Comparison of ENCODE assay signal across 9 cellular contexts in genomic region chrX:132612990-132613564, GRCh38.
DNase-seq lines count a peak whose midpoint lies in the region; ATAC-seq and TF ChIP-seq lines count a peak whose summit lies in the region.
"Had no signal": no experiment of that assay in that cellular context is flagged by ENCODE, and none has a peak within 500 bp of the region (broad histone marks: within the 10 kb centered on the region; RNA-seq: fewer than 3 reads in every experiment).

No MANE protein-coding gene starts in this region.

- H3K4me2 ChIP-seq in SK-N-SH = no peak overlapping the region

- H3K4me3 Mint-ChIP-seq in immature natural killer cell = no peak overlapping the region
- H3K4me3 Mint-ChIP-seq: activated naive CD4-positive, alpha-beta T cell treated with anti-CD3 and anti-CD28 coated beads, Interleukin-2, amount 50 U/mL, for 24 hours had no signal

- peak; percentile 80 for TF ChIP-seq RAD21 in SK-N-SH (IDR thresholded peaks at IDR 0.05; ENCODE audit: low read length)

- CTCF ChIA-PET in SK-N-SH (lab: Yijun Ruan, JAX) = interaction anchor here (0.6 to 4.0 kb wide), 18 partner anchors 9 to 772 kb away, joined by 3 to 40 read pairs (median 4); partner anchors contain the start of genes MBNL3 and RAP2C

- H3K9ac ChIP-seq in SK-N-SH = no peak overlapping the region

- TF ChIP-seq EP300 in SK-N-SH (IDR thresholded peaks at IDR 0.05; ENCODE audit: borderline replicate concordance in 1 of 2, low read depth in 1 of 2, low read length in 1 of 2) = no peak

- H3K4me3 ChIP-seq in SK-N-SH (ENCODE audit: low read depth in 2 of 2, low read length in 1 of 2) = no peak overlapping the region

- H3K9me2 ChIP-seq in SK-N-SH = no peaks in the 10 kb centered on the region

- TF ChIP-seq CTCF in SK-N-SH (IDR thresholded peaks at IDR 0.05) = peak; percentile 68

- H3F3A ChIP-seq in SK-N-SH (replicated peaks; ENCODE audit: insufficient read depth) = no peaks in the 10 kb centered on the region

- H3K36me3 ChIP-seq in SK-N-SH (replicated peaks in 1 of 2; ENCODE audit: control insufficient read depth in 1 of 2, insufficient read depth in 2 of 2, low read length in 1 of 2) = no peaks in the 10 kb centered on the region

- H3K9me3 ChIP-seq in SK-N-SH = no peaks in the 10 kb centered on the region

- ATAC-seq in HG02852 (IDR thresholded peaks at IDR 0.05; ENCODE audit: unreplicated experiment) = no peak

- H2AFZ ChIP-seq in SK-N-SH (ENCODE audit: low read depth) = no peak overlapping the region

- peaks cover 6% of the 10 kb centered on the region; the same call in 1 of the 2 replicates for H3K27me3 ChIP-seq in SK-N-SH (ENCODE audit: insufficient read depth)

- no peaks in the 10 kb centered on the region for H3K9me3 Mint-ChIP-seq in immature natural killer cell
- H3K9me3 Mint-ChIP-seq: activated naive CD4-positive, alpha-beta T cell treated with anti-CD3 and anti-CD28 coated beads, Interleukin-2, amount 50 U/mL, for 24 hours had no signal

- H3K27ac Mint-ChIP-seq in immature natural killer cell = no peak overlapping the region
- H3K27ac Mint-ChIP-seq: activated naive CD4-positive, alpha-beta T cell treated with anti-CD3 and anti-CD28 coated beads, Interleukin-2, amount 50 U/mL, for 24 hours had no signal

- no peaks in the 10 kb centered on the region for H3K4me1 Mint-ChIP-seq in immature natural killer cell
- H3K4me1 Mint-ChIP-seq: activated naive CD4-positive, alpha-beta T cell treated with anti-CD3 and anti-CD28 coated beads, Interleukin-2, amount 50 U/mL, for 24 hours had no signal

- no peaks in the 10 kb centered on the region for H3K79me2 ChIP-seq in SK-N-SH (ENCODE audit: insufficient read depth)

- DNase-seq in NCI-H2227 (lab: John Stamatoyannopoulos, UW; ENCODE audit: unreplicated experiment) = peak; percentile 15
- DNase-seq in NCI-H2227 treated with DMSO at 0.1 percent for 48 hours (lab: John Stamatoyannopoulos, UW) = no peak
- DNase-seq in HuH-7 (ENCODE audit: low spot score) = peak; percentile 26
- peak; percentile 34 for DNase-seq in SK-N-SH
- DNase-seq in amniotic stem cell (lab: John Stamatoyannopoulos, UW) = peak; percentile 0
- DNase-seq in immature natural killer cell = peak; percentile 2 to 22 (median 16)
- peak; percentile 43 for DNase-seq in stimulated activated CD4-positive, alpha-beta T cell treated with anti-CD3 and anti-CD28 coated beads, Interleukin-4, amount 100 ng/mL, for 1 hour

- no peaks in the 10 kb centered on the region for H4K20me1 ChIP-seq in SK-N-SH (ENCODE audit: insufficient read depth)

- H3K4me1 ChIP-seq in SK-N-SH (ENCODE audit: control insufficient read depth in 1 of 2, insufficient read depth in 2 of 2, low read depth in 1 of 2, low read length in 1 of 2) = no peaks in the 10 kb centered on the region

- no peak overlapping the region for H3K27ac ChIP-seq in SK-N-SH (ENCODE audit: low read depth in 2 of 2, low read length in 1 of 2)

- 27% methylated on average over 7 of the region's 7 CpGs for WGBS in SK-N-SH (ENCODE audit: low lambda C conversion rate)

- peaks cover 0 to 8% (median 0%) of the 10 kb centered on the region in 3 donors for H3K27me3 Mint-ChIP-seq in immature natural killer cell (ENCODE audit: low read depth in 3 of 3)
- H3K27me3 Mint-ChIP-seq: activated naive CD4-positive, alpha-beta T cell treated with anti-CD3 and anti-CD28 coated beads, Interleukin-2, amount 50 U/mL, for 24 hours had no signal

- POLR2A ChIA-PET in SK-N-SH (lab: Yijun Ruan, JAX) = no interaction called here

- H3K36me3 Mint-ChIP-seq in immature natural killer cell = no peaks in the 10 kb centered on the region
- H3K36me3 Mint-ChIP-seq: activated naive CD4-positive, alpha-beta T cell treated with anti-CD3 and anti-CD28 coated beads, Interleukin-2, amount 50 U/mL, for 24 hours had no signal

TF ChIP-seq in SK-N-SH, 30 proteins besides CTCF, POLR2A, EP300 and RAD21:
- TF ChIP-seq EZH2phosphoT487 (IDR thresholded peaks at IDR 0.05; ENCODE audit: borderline replicate concordance, low read depth) (no peak), YY1 (IDR thresholded peaks at IDR 0.05; ENCODE audit: low read depth) (no peak), SMC3 (IDR thresholded peaks at IDR 0.05; ENCODE audit: low read depth, low read length) (peak; percentile 77)
